8 cellular contexts compared by ENCODE assay signal in genomic region chr20:41138527-41139226, GRCh38. TPM values are rescaled to one million over a fixed set of nuclear protein-coding genes. Genes with fewer than 3 reads are reported as not detected.
DNase-seq lines count a peak whose midpoint lies in the region; ATAC-seq and TF ChIP-seq lines count a peak whose summit lies in the region.

No MANE protein-coding gene starts in this region.

- intact Hi-C loops in prostate gland (cut with DNase I), result no loop called here

- H3K9me3 ChIP-seq in prostate gland, result no peaks in the 10 kb centered on the region

- peak in 1 of 2 donors; percentile 7 for ATAC-seq in activated T-cell treated with anti-CD3 and anti-CD28 coated beads, Interleukin-2, amount 50 U/mL, for 72 hours (replicated peaks in 1 of 2)
- ATAC-seq in foreskin keratinocyte, result no peak

- peak overlapping the region; percentile 85 to 86 for H3K4me3 Mint-ChIP-seq in activated T-cell treated with anti-CD3 and anti-CD28 coated beads, Interleukin-2, amount 50 U/mL, for 72 hours

- peak overlapping the region; percentile 84 to 98 for H3K4me3 ChIP-seq in prostate gland

- H3K36me3 ChIP-seq in prostate gland, result no peaks in the 10 kb centered on the region

- no peak for TF ChIP-seq CTCF in foreskin keratinocyte (conservative IDR thresholded peaks at IDR 0.05)
- no peak for TF ChIP-seq CTCF in prostate gland (IDR thresholded peaks at IDR 0.05)

- peak; percentile 50 for DNase-seq in activated gamma-delta T cell treated with Interleukin-2 at 50 U/mL for 16 hours
- DNase-seq in activated gamma-delta T cell (lab: John Stamatoyannopoulos, UW), result no peak
- DNase-seq in activated T-cell treated with anti-CD3 and anti-CD28 coated beads, Interleukin-2, amount 50 U/mL, for 72 hours, result peak; percentile 46 to 48
- peak in 1 of 2 donors; percentile 18 for DNase-seq in foreskin keratinocyte
- no peak for DNase-seq in prostate gland (ENCODE audit: low spot score)
- DNase-seq in NCI-H1105 treated with DMSO at 0.1 percent for 48 hours (lab: John Stamatoyannopoulos, UW), result no peak
- DNase-seq in iPS-NIHi11 (ENCODE audit: low spot score), result no peak
- no peak for DNase-seq in pons (ENCODE audit: low spot score)

- H3K4me1 Mint-ChIP-seq in activated T-cell treated with anti-CD3 and anti-CD28 coated beads, Interleukin-2, amount 50 U/mL, for 72 hours (ENCODE audit: low read depth), result peaks cover 80% of the 10 kb centered on the region

- H3K36me3 Mint-ChIP-seq in activated T-cell treated with anti-CD3 and anti-CD28 coated beads, Interleukin-2, amount 50 U/mL, for 72 hours (ENCODE audit: insufficient read depth in 2 of 2), result no peaks in the 10 kb centered on the region

- no peak for TF ChIP-seq POLR2A in prostate gland (IDR thresholded peaks at IDR 0.05)

- H3K27me3 ChIP-seq in foreskin keratinocyte (no peaks in the 10 kb centered on the region), prostate gland (replicated peaks; ENCODE audit: insufficient read depth) (no peaks in the 10 kb centered on the region)

- H3K27me3 Mint-ChIP-seq in activated T-cell treated with anti-CD3 and anti-CD28 coated beads, Interleukin-2, amount 50 U/mL, for 72 hours (ENCODE audit: low read depth), result no peaks in the 10 kb centered on the region

- H3K9me3 Mint-ChIP-seq in activated T-cell treated with anti-CD3 and anti-CD28 coated beads, Interleukin-2, amount 50 U/mL, for 72 hours, result no peaks in the 10 kb centered on the region

- H3K27ac Mint-ChIP-seq in activated T-cell treated with anti-CD3 and anti-CD28 coated beads, Interleukin-2, amount 50 U/mL, for 72 hours, result peak overlapping the region; percentile 91

- peak overlapping the region; percentile 65 for H3K27ac ChIP-seq in foreskin keratinocyte
- H3K27ac ChIP-seq in prostate gland, result peak overlapping the region; percentile 93 to 96

- WGBS in prostate gland, result 12% methylated on average over 12 of the region's 12 CpGs

- H3K4me1 ChIP-seq in foreskin keratinocyte (peaks cover 11% of the 10 kb centered on the region), prostate gland (replicated peaks) (no peaks in the 10 kb centered on the region)

RNA-seq across cellular contexts. Expression of gene PLCG1, which starts 1.3 kb away (rescaled TPM):
- total RNA-seq in activated T-cell treated with anti-CD3 and anti-CD28 coated beads, Interleukin-2, amount 50 U/mL, for 72 hours, result 100 to 1,000 TPM; 177 to 221 TPM
- total RNA-seq in foreskin keratinocyte, result 53.5 and 58.9 TPM in 2 replicates
- polyA plus RNA-seq in foreskin keratinocyte, result 25.1 and 29.0 TPM in 2 replicates
- 100 to 1,000 TPM in 1 of 2 donors, 10 to 100 TPM in 1; 67.9 to 129 TPM for total RNA-seq in prostate gland

Comparison
In these comparisons a context has a peak if more than half of its experiments do, and no peak if none do; other contexts are left out.
1. DNase-seq: peak in activated gamma-delta T cell treated with Interleukin-2 at 50 U/mL for 16 hours (single experiment) and activated T-cell treated with anti-CD3 and anti-CD28 coated beads, Interleukin-2, amount 50 U/mL, for 72 hours (2 of 2); none in activated gamma-delta T cell (single experiment), prostate gland (single experiment), NCI-H1105 treated with DMSO at 0.1 percent for 48 hours (single experiment), iPS-NIHi11 (single experiment) and pons (single experiment).